8 cellular contexts compared by ENCODE assay signal in genomic region chr2:96638144-96639121, GRCh38. TPM values are rescaled to one million over a fixed set of nuclear protein-coding genes. Genes with fewer than 3 reads are reported as not detected.
A peak's percentile ranks its signal among the peaks of the same experiment; 100 is the strongest.
DNase-seq lines count a peak whose midpoint lies in the region; ATAC-seq and TF ChIP-seq lines count a peak whose summit lies in the region.

Gene KANSL3, minus strand, starts transcription at chr2:96638312. Its CDS starts 1,177 bp downstream, at chr2:96637135.

- intact Hi-C loops in left ventricle myocardium inferior (cut with micrococcal nuclease), result no loop called here
- intact Hi-C loops in prostate gland (cut with DNase I), result loop anchor here (2.0 to 10.0 kb wide), 4 partner anchors 26 to 314 kb away; partner anchors contain the start of gene ARID5A

- peak; percentile 91 for TF ChIP-seq POLR2A in prostate gland (IDR thresholded peaks at IDR 0.05)

- H3K4me1 ChIP-seq in left ventricle myocardium inferior, result peaks cover 53% of the 10 kb centered on the region
- no peaks in the 10 kb centered on the region for H3K4me1 ChIP-seq in prostate gland (replicated peaks)
- no peaks in the 10 kb centered on the region for H3K4me1 ChIP-seq in urinary bladder (ENCODE audit: insufficient read depth)

- no peaks in the 10 kb centered on the region for H3K27me3 Mint-ChIP-seq in T-helper 17 cell

- ATAC-seq in HG02870 (IDR thresholded peaks at IDR 0.05; ENCODE audit: unreplicated experiment), result peak; percentile 65
- peak; percentile 87 for ATAC-seq in T-helper 17 cell

- H3K27ac Mint-ChIP-seq in T-helper 17 cell, result peak within 1 kb of the TSS; percentile 94

- peaks cover 33% of the 10 kb centered on the region for H3K4me1 Mint-ChIP-seq in T-helper 17 cell

- H3K27me3 ChIP-seq in left ventricle myocardium inferior (ENCODE audit: low read depth) (no peaks in the 10 kb centered on the region), prostate gland (replicated peaks; ENCODE audit: insufficient read depth) (no peaks in the 10 kb centered on the region)

- peak within 1 kb of the TSS; percentile 92 for H3K4me3 Mint-ChIP-seq in T-helper 17 cell

- TF ChIP-seq CTCF in GM13976 (IDR thresholded peaks at IDR 0.05; ENCODE audit: borderline replicate concordance, control extremely low read depth, extremely low read depth, insufficient read depth, missing control alignments) (no peak), left ventricle myocardium inferior (IDR thresholded peaks at IDR 0.05; ENCODE audit: borderline replicate concordance) (no peak), prostate gland (IDR thresholded peaks at IDR 0.05) (peak in 2 of 4 experiments; percentile 19 to 39)

- in situ Hi-C loops in GM13976 (cut with MboI; ENCODE audit: low sequenced_read_pairs, unreplicated experiment), result no loop called here

- peaks cover 6% of the 10 kb centered on the region for H3K36me3 Mint-ChIP-seq in T-helper 17 cell (ENCODE audit: low read depth)

- peak; percentile 90 for DNase-seq in GM13976 (ENCODE audit: low spot score)
- peak; percentile 51 for DNase-seq in NCI-H146 treated with DMSO at 0.1 percent for 48 hours (lab: John Stamatoyannopoulos, UW; ENCODE audit: unreplicated experiment)
- DNase-seq in T-helper 17 cell, result peak; percentile 79 to 90 (median 83)
- DNase-seq in amygdala (lab: John Stamatoyannopoulos, UW), result peak; percentile 40 to 91 (median 80)
- DNase-seq in left ventricle myocardium inferior, result peak; percentile 89
- peak; percentile 85 for DNase-seq in prostate gland (ENCODE audit: low spot score)

- H3K4me3 ChIP-seq in left ventricle myocardium inferior, result peak within 1 kb of the TSS; percentile 81
- H3K4me3 ChIP-seq in prostate gland, result peak within 1 kb of the TSS; percentile 82 to 89
- peak within 1 kb of the TSS; percentile 78 for H3K4me3 ChIP-seq in urinary bladder (ENCODE audit: low read depth, low read length)

- WGBS in prostate gland, result 11% methylated on average over 55 of the region's 67 CpGs
- 7% methylated on average over 67 of the region's 67 CpGs for WGBS in urinary bladder

- H3K9me3 ChIP-seq in T-helper 17 cell (ENCODE audit: control insufficient read depth, low read length, poor library complexity, severe bottlenecking) (no peaks in the 10 kb centered on the region), left ventricle myocardium inferior (replicated peaks) (no peaks in the 10 kb centered on the region), prostate gland (no peaks in the 10 kb centered on the region)

- H3K36me3 ChIP-seq in left ventricle myocardium inferior, result peaks cover 15% of the 10 kb centered on the region
- H3K36me3 ChIP-seq in prostate gland, result no peaks in the 10 kb centered on the region
- H3K36me3 ChIP-seq in urinary bladder (ENCODE audit: insufficient read depth), result peaks cover 2% of the 10 kb centered on the region

- peak within 1 kb of the TSS; percentile 96 for H3K27ac ChIP-seq in left ventricle myocardium inferior (replicated peaks)
- H3K27ac ChIP-seq in prostate gland, result peak within 1 kb of the TSS; percentile 92 to 96
- H3K27ac ChIP-seq in urinary bladder (ENCODE audit: low read depth), result peak within 1 kb of the TSS; percentile 98

RNA-seq across cellular contexts. Expression of gene KANSL3, which starts in this region (rescaled TPM):
- 10 to 100 TPM; 57.4 to 61.2 TPM for total RNA-seq in T-helper 17 cell
- 31.7 TPM for total RNA-seq in left ventricle myocardium inferior
- total RNA-seq in prostate gland, result 10 to 100 TPM; 41.3 to 70.0 TPM
- total RNA-seq in urinary bladder, result 44.4 TPM
- 34.7 TPM for polyA plus RNA-seq in urinary bladder

Comparison
In these comparisons a context has a peak if more than half of its experiments do, and no peak if none do; other contexts are left out.
1. Peak in every context shown above with its lines: DNase-seq, ATAC-seq, H3K4me3 ChIP-seq and H3K27ac ChIP-seq.